Comparison of ENCODE assay signal across 12 cellular contexts in genomic region chr7:64686493-64687184, GRCh38. TPM values are rescaled to one million over a fixed set of nuclear protein-coding genes. Genes with fewer than 3 reads are reported as not detected.
DNase-seq lines count a peak whose midpoint lies in the region; FAIRE-seq and TF ChIP-seq lines count a peak whose summit lies in the region.
"Had no signal": no experiment of that assay in that cellular context is flagged by ENCODE, and none has a peak within 500 bp of the region (broad histone marks: within the 10 kb centered on the region; RNA-seq: fewer than 3 reads in every experiment).

No MANE protein-coding gene starts in this region.

- no peaks in the 10 kb centered on the region for H3K27me3 ChIP-seq in astrocyte (ENCODE audit: insufficient read depth, low read length)
- H3K27me3 ChIP-seq: heart right ventricle had no signal

- H2AFZ ChIP-seq in astrocyte (ENCODE audit: low read depth, low read length), result no peak overlapping the region

- H3K27ac Mint-ChIP-seq in astrocyte (ENCODE audit: unreplicated experiment), result peak overlapping the region; percentile 38
- peak overlapping the region; percentile 79 for H3K27ac Mint-ChIP-seq in stimulated activated naive CD8-positive, alpha-beta T cell treated with anti-CD3 and anti-CD28 coated beads, Interleukin-15, Interleukin-2, amounts not matched to agents 100 ng/mL and 50 ng/mL, for 24 hours
- H3K27ac Mint-ChIP-seq: nephron had no signal

- TF ChIP-seq CTCF in astrocyte (IDR thresholded peaks at IDR 0.05; ENCODE audit: insufficient read depth, low read depth, low read length), result no peak

- H4K20me1 ChIP-seq in astrocyte (ENCODE audit: insufficient read depth, low read length), result peaks cover 6% of the 10 kb centered on the region

- H3K4me1 Mint-ChIP-seq in astrocyte (ENCODE audit: low read depth, unreplicated experiment), result peaks cover 2% of the 10 kb centered on the region
- peaks cover 54% of the 10 kb centered on the region for H3K4me1 Mint-ChIP-seq in stimulated activated naive CD8-positive, alpha-beta T cell treated with anti-CD3 and anti-CD28 coated beads, Interleukin-15, Interleukin-2, amounts not matched to agents 100 ng/mL and 50 ng/mL, for 24 hours (ENCODE audit: low read depth)
- H3K4me1 Mint-ChIP-seq: nephron had no signal

- no peak for FAIRE-seq in astrocyte (lab: Jason Lieb, UNC)
- no peak for FAIRE-seq in urothelium cell line (lab: Jason Lieb, UNC)
- FAIRE-seq: TTC549 had no signal

- H3K27me3 Mint-ChIP-seq in astrocyte (ENCODE audit: low read depth, unreplicated experiment), result no peaks in the 10 kb centered on the region
- no peaks in the 10 kb centered on the region for H3K27me3 Mint-ChIP-seq in stimulated activated naive CD8-positive, alpha-beta T cell treated with anti-CD3 and anti-CD28 coated beads, Interleukin-15, Interleukin-2, amounts not matched to agents 100 ng/mL and 50 ng/mL, for 24 hours

- H3K4me1 ChIP-seq in astrocyte (ENCODE audit: insufficient read depth, low read length), result no peaks in the 10 kb centered on the region

- H3K79me2 ChIP-seq in astrocyte (ENCODE audit: insufficient read depth, low read length), result peaks cover 18% of the 10 kb centered on the region

- H3K9me3 Mint-ChIP-seq in astrocyte (ENCODE audit: unreplicated experiment), result peaks cover 10% of the 10 kb centered on the region
- H3K9me3 Mint-ChIP-seq in stimulated activated naive CD8-positive, alpha-beta T cell treated with anti-CD3 and anti-CD28 coated beads, Interleukin-15, Interleukin-2, amounts not matched to agents 100 ng/mL and 50 ng/mL, for 24 hours, result peaks cover 33% of the 10 kb centered on the region

- peaks cover 22% of the 10 kb centered on the region for H3K36me3 ChIP-seq in astrocyte (ENCODE audit: insufficient read depth, low read length)

- DNase-seq in activated CD8-positive, alpha-beta memory T cell treated with anti-CD3 and anti-CD28 coated beads, Interleukin-2, amount 50 U/mL, for 48 hours, result peak; percentile 58
- no peak for DNase-seq in activated CD8-positive, alpha-beta memory T cell treated with anti-CD3 and anti-CD28 coated beads, Interleukin-2, amount 50 U/mL, for 4 hours
- DNase-seq in NCI-H1048 (lab: John Stamatoyannopoulos, UW) (peak; percentile 60), astrocyte (ENCODE audit: low read depth) (no peak), urothelium cell line (ENCODE audit: low spot score) (no peak), H4 (ENCODE audit: low spot score) (no peak), glomerular visceral epithelial cell (ENCODE audit: extremely low spot score) (no peak)
- DNase-seq: ACHN, heart right ventricle had no signal

- H3K4me3 Mint-ChIP-seq in astrocyte (ENCODE audit: unreplicated experiment), result no peak overlapping the region
- H3K4me3 Mint-ChIP-seq in stimulated activated naive CD8-positive, alpha-beta T cell treated with anti-CD3 and anti-CD28 coated beads, Interleukin-15, Interleukin-2, amounts not matched to agents 100 ng/mL and 50 ng/mL, for 24 hours, result peak overlapping the region; percentile 31
- H3K4me3 Mint-ChIP-seq: nephron had no signal

- peaks cover 21% of the 10 kb centered on the region for H3K36me3 Mint-ChIP-seq in astrocyte (ENCODE audit: low read depth, unreplicated experiment)
- H3K36me3 Mint-ChIP-seq in stimulated activated naive CD8-positive, alpha-beta T cell treated with anti-CD3 and anti-CD28 coated beads, Interleukin-15, Interleukin-2, amounts not matched to agents 100 ng/mL and 50 ng/mL, for 24 hours (ENCODE audit: low read depth), result peaks cover 15% of the 10 kb centered on the region

- no peak overlapping the region for H3K27ac ChIP-seq in astrocyte (ENCODE audit: low read depth, low read length)
- H3K27ac ChIP-seq: heart right ventricle had no signal

- no peaks in the 10 kb centered on the region for H3K9me3 ChIP-seq in astrocyte (ENCODE audit: insufficient read depth, low read depth, low read length)

- H3K4me2 ChIP-seq in astrocyte (ENCODE audit: low read length), result no peak overlapping the region

- no peak overlapping the region for H3K4me3 ChIP-seq in astrocyte (ENCODE audit: insufficient read depth, low read depth, low read length)
- H3K4me3 ChIP-seq: heart right ventricle had no signal

- no peak overlapping the region for H3K9ac ChIP-seq in astrocyte (ENCODE audit: low read length)

RNA-seq across cellular contexts. Expression of gene ZNF107, which starts 20.7 kb away (rescaled TPM):
- 5.7 and 7.8 TPM in 2 replicates for total RNA-seq in astrocyte
- 2.5 and 5.4 TPM in 2 replicates for total RNA-seq in H4 (2014; rRNA removed; shearing (Covaris generic))

Comparison
In these comparisons a context has a peak if more than half of its experiments do, and no peak if none do; other contexts are left out.
1. DNase-seq: peak in activated CD8-positive, alpha-beta memory T cell treated with anti-CD3 and anti-CD28 coated beads, Interleukin-2, amount 50 U/mL, for 48 hours (single experiment) and NCI-H1048 (single experiment); none in activated CD8-positive, alpha-beta memory T cell treated with anti-CD3 and anti-CD28 coated beads, Interleukin-2, amount 50 U/mL, for 4 hours (single experiment), astrocyte (single experiment), urothelium cell line (single experiment), H4 (single experiment) and glomerular visceral epithelial cell (single experiment).